Comparison of ENCODE assay signal across 13 cellular contexts in genomic region chr2:165594935-165595255, GRCh38.
DNase-seq lines count a peak whose midpoint lies in the region; ATAC-seq and TF ChIP-seq lines count a peak whose summit lies in the region.
"Had no signal": no experiment of that assay in that cellular context is flagged by ENCODE, and none has a peak within 500 bp of the region (broad histone marks: within the 10 kb centered on the region; RNA-seq: fewer than 3 reads in every experiment).

No MANE protein-coding gene starts in this region.

- no peak for TF ChIP-seq CTCF in epithelial cell of proximal tubule (conservative IDR thresholded peaks at IDR 0.05; ENCODE audit: low read depth, low read length)

- H3K4me3 ChIP-seq in epithelial cell of proximal tubule (ENCODE audit: low read depth, low read length), result no peak overlapping the region
- H3K4me3 ChIP-seq: thoracic aorta had no signal

- DNase-seq in epithelial cell of proximal tubule (ENCODE audit: low read depth) (peak; percentile 38), NCI-H524 (lab: John Stamatoyannopoulos, UW) (no peak), pons (ENCODE audit: low spot score) (no peak), cerebellar cortex (ENCODE audit: low spot score) (no peak), Ammon's horn (ENCODE audit: low spot score) (no peak)
- DNase-seq: activated T-cell treated with anti-CD3 and anti-CD28 coated beads, Interleukin-2, amount 50 U/mL, for 1 hour; Caco-2; T-helper 1 cell had no signal

- ATAC-seq in GM18502 (IDR thresholded peaks at IDR 0.05; ENCODE audit: poor library complexity, unreplicated experiment) (peak; percentile 87), GM21526 (IDR thresholded peaks at IDR 0.05; ENCODE audit: low FRiP score, unreplicated experiment) (peak; percentile 87), HG03159 (IDR thresholded peaks at IDR 0.05; ENCODE audit: unreplicated experiment) (peak; percentile 89)
- ATAC-seq: HCT116 had no signal
